Comparison of ENCODE assay signal across 20 cellular contexts in genomic region chr1:54222711-54223110, GRCh38. TPM values are rescaled to one million over a fixed set of nuclear protein-coding genes. Genes with fewer than 3 reads are reported as not detected.
DNase-seq lines count a peak whose midpoint lies in the region; ATAC-seq and TF ChIP-seq lines count a peak whose summit lies in the region.
"Had no signal": no experiment of that assay in that cellular context is flagged by ENCODE, and none has a peak within 500 bp of the region (broad histone marks: within the 10 kb centered on the region; RNA-seq: fewer than 3 reads in every experiment).

No MANE protein-coding gene starts in this region.

- H3K27me3 ChIP-seq in upper lobe of left lung, result no peaks in the 10 kb centered on the region
- H3K27me3 ChIP-seq: testis had no signal

- no peak for TF ChIP-seq POLR2A in upper lobe of left lung (IDR thresholded peaks at IDR 0.05)

- no peak for TF ChIP-seq CTCF in progenitor cell of endocrine pancreas (IDR thresholded peaks at IDR 0.05; ENCODE audit: unreplicated experiment)
- no peak for TF ChIP-seq CTCF in upper lobe of left lung (IDR thresholded peaks at IDR 0.05)

- peaks cover 20% of the 10 kb centered on the region for H3K36me3 Mint-ChIP-seq in activated naive CD8-positive, alpha-beta T cell treated with anti-CD3 and anti-CD28 coated beads, Interleukin-2, amount 10 ng/mL, durations not matched to agents 7 days and 5 days
- peaks cover 6% of the 10 kb centered on the region for H3K36me3 Mint-ChIP-seq in activated naive CD8-positive, alpha-beta T cell treated with anti-CD3 and anti-CD28 coated beads for 36 hours
- peaks cover 33% of the 10 kb centered on the region for H3K36me3 Mint-ChIP-seq in central memory CD8-positive, alpha-beta T cell (ENCODE audit: insufficient read depth)
- H3K36me3 Mint-ChIP-seq in progenitor cell of endocrine pancreas (ENCODE audit: insufficient read depth), result peaks cover 11% of the 10 kb centered on the region

- H3K36me3 ChIP-seq in SK-N-MC (ENCODE audit: insufficient read depth, low read length), result peaks cover 20% of the 10 kb centered on the region
- peaks cover 2 to 36% (median 16%) of the 10 kb centered on the region in 4 donors for H3K36me3 ChIP-seq in upper lobe of left lung

- 73 to 77% methylated on average over 6 of the region's 6 CpGs for WGBS in upper lobe of left lung, 2 donors

- no peak for ATAC-seq in activated naive CD8-positive, alpha-beta T cell treated with anti-CD3 and anti-CD28 coated beads, Interleukin-2, amount 10 ng/mL, durations not matched to agents 7 days and 5 days (ENCODE audit: low read depth)
- no peak for ATAC-seq in central memory CD8-positive, alpha-beta T cell (replicated peaks; ENCODE audit: extremely low read depth, poor library complexity, severe bottlenecking)
- no peak for ATAC-seq in upper lobe of left lung (ENCODE audit: low FRiP score in 2 of 2)
- ATAC-seq: activated CD4-positive, CD25-positive, alpha-beta regulatory T cell treated with anti-CD3 and anti-CD28 coated beads, Interleukin-2, amount 50 U/mL, for 24 hours; activated CD8-positive, alpha-beta memory T cell treated with anti-CD3 and anti-CD28 coated beads, Interleukin-2, amount 10 ng/mL, durations not matched to agents 7 days and 5 days; SK-N-SH treated with all-trans-retinoic acid at 6 μM for 48 hours had no signal

- DNase-seq in activated naive CD8-positive, alpha-beta T cell treated with anti-CD3 and anti-CD28 coated beads, Interleukin-2, amount 10 ng/mL, durations not matched to agents 7 days and 5 days, result no peak
- no peak for DNase-seq in activated naive CD8-positive, alpha-beta T cell treated with anti-CD3 and anti-CD28 coated beads for 36 hours
- no peak for DNase-seq in SK-N-MC (ENCODE audit: low read depth, low spot score)
- DNase-seq in central memory CD8-positive, alpha-beta T cell (ENCODE audit: low spot score in 2 of 2), result no peak
- DNase-seq in progenitor cell of endocrine pancreas (ENCODE audit: low spot score, unreplicated experiment), result no peak
- DNase-seq in upper lobe of left lung, result no peak
- no peak for DNase-seq in DMS53 (lab: John Stamatoyannopoulos, UW)
- no peak for DNase-seq in retina
- DNase-seq: activated CD8-positive, alpha-beta memory T cell treated with anti-CD3 and anti-CD28 coated beads, Interleukin-2, amount 10 ng/mL, durations not matched to agents 7 days and 5 days; CD4-positive, alpha-beta memory T cell; mesendoderm; naive B cell; NCI-H146; NCI-H526 treated with DMSO at 0.1 percent for 48 hours; RPMI8226; testis had no signal

- H3K27ac ChIP-seq in SK-N-MC (peak overlapping the region; percentile 44; the same call in 1 of the 2 replicates), upper lobe of left lung (no peak overlapping the region)
- H3K27ac ChIP-seq: KMS-11 had no signal

- no peaks in the 10 kb centered on the region for H3K4me1 Mint-ChIP-seq in activated naive CD8-positive, alpha-beta T cell treated with anti-CD3 and anti-CD28 coated beads, Interleukin-2, amount 10 ng/mL, durations not matched to agents 7 days and 5 days
- peaks cover 5% of the 10 kb centered on the region for H3K4me1 Mint-ChIP-seq in activated naive CD8-positive, alpha-beta T cell treated with anti-CD3 and anti-CD28 coated beads for 36 hours
- H3K4me1 Mint-ChIP-seq in central memory CD8-positive, alpha-beta T cell, result peaks cover 10% of the 10 kb centered on the region
- no peaks in the 10 kb centered on the region for H3K4me1 Mint-ChIP-seq in progenitor cell of endocrine pancreas (ENCODE audit: low read depth)

- POLR2A ChIA-PET in activated naive CD8-positive, alpha-beta T cell treated with anti-CD3 and anti-CD28 coated beads, Interleukin-2, amount 10 ng/mL, durations not matched to agents 7 days and 5 days (lab: Charles Lee), result no interaction called here

- H3K4me1 ChIP-seq in upper lobe of left lung, result peaks cover 8 to 25% (median 15%) of the 10 kb centered on the region in 4 donors

- TF ChIP-seq EP300 in upper lobe of left lung (IDR thresholded peaks at IDR 0.05), result no peak

- H3K4me3 ChIP-seq in SK-N-MC (no peak overlapping the region), upper lobe of left lung (no peak overlapping the region)
- H3K4me3 ChIP-seq: testis had no signal

- no peak overlapping the region for H3K9ac ChIP-seq in SK-N-MC (ENCODE audit: insufficient read length)
- H3K9ac ChIP-seq: KMS-11 had no signal

- H3K9me3 ChIP-seq in SK-N-MC (ENCODE audit: low read depth, low read length) (no peaks in the 10 kb centered on the region), upper lobe of left lung (no peaks in the 10 kb centered on the region)
- H3K9me3 ChIP-seq: testis had no signal

- no peaks in the 10 kb centered on the region for H3K9me3 Mint-ChIP-seq in activated naive CD8-positive, alpha-beta T cell treated with anti-CD3 and anti-CD28 coated beads, Interleukin-2, amount 10 ng/mL, durations not matched to agents 7 days and 5 days
- H3K9me3 Mint-ChIP-seq in activated naive CD8-positive, alpha-beta T cell treated with anti-CD3 and anti-CD28 coated beads for 36 hours, result no peaks in the 10 kb centered on the region
- H3K9me3 Mint-ChIP-seq in central memory CD8-positive, alpha-beta T cell, result no peaks in the 10 kb centered on the region
- H3K9me3 Mint-ChIP-seq in progenitor cell of endocrine pancreas (ENCODE audit: low read depth), result no peaks in the 10 kb centered on the region
- H3K9me3 Mint-ChIP-seq: CD4-positive, alpha-beta memory T cell; dendritic cell treated with granulocyte-macrophage colony-stimulating factor and Interleukin-4, amounts not matched to agents 40 ng/mL and 50 ng/mL, for 4 days; naive B cell had no signal

- H3K27ac Mint-ChIP-seq in activated naive CD8-positive, alpha-beta T cell treated with anti-CD3 and anti-CD28 coated beads, Interleukin-2, amount 10 ng/mL, durations not matched to agents 7 days and 5 days, result peak overlapping the region; percentile 68
- no peak overlapping the region for H3K27ac Mint-ChIP-seq in activated naive CD8-positive, alpha-beta T cell treated with anti-CD3 and anti-CD28 coated beads for 36 hours
- peak overlapping the region; percentile 69 for H3K27ac Mint-ChIP-seq in central memory CD8-positive, alpha-beta T cell (ENCODE audit: low read depth)
- H3K27ac Mint-ChIP-seq in progenitor cell of endocrine pancreas, result peak overlapping the region; percentile 75
- H3K27ac Mint-ChIP-seq: activated CD8-positive, alpha-beta memory T cell treated with anti-CD3 and anti-CD28 coated beads, Interleukin-2, amount 10 ng/mL, durations not matched to agents 7 days and 5 days; dendritic cell treated with granulocyte-macrophage colony-stimulating factor and Interleukin-4, amounts not matched to agents 40 ng/mL and 50 ng/mL, for 4 days had no signal

- H3K27me3 Mint-ChIP-seq in activated naive CD8-positive, alpha-beta T cell treated with anti-CD3 and anti-CD28 coated beads, Interleukin-2, amount 10 ng/mL, durations not matched to agents 7 days and 5 days, result no peaks in the 10 kb centered on the region
- H3K27me3 Mint-ChIP-seq in activated naive CD8-positive, alpha-beta T cell treated with anti-CD3 and anti-CD28 coated beads for 36 hours, result no peaks in the 10 kb centered on the region
- H3K27me3 Mint-ChIP-seq in central memory CD8-positive, alpha-beta T cell, result no peaks in the 10 kb centered on the region
- no peaks in the 10 kb centered on the region for H3K27me3 Mint-ChIP-seq in progenitor cell of endocrine pancreas
- H3K27me3 Mint-ChIP-seq: activated CD8-positive, alpha-beta memory T cell treated with anti-CD3 and anti-CD28 coated beads, Interleukin-2, amount 10 ng/mL, durations not matched to agents 7 days and 5 days; CD4-positive, alpha-beta memory T cell; dendritic cell treated with granulocyte-macrophage colony-stimulating factor and Interleukin-4, amounts not matched to agents 40 ng/mL and 50 ng/mL, for 4 days; naive B cell had no signal

- no peak overlapping the region for H3K4me3 Mint-ChIP-seq in activated naive CD8-positive, alpha-beta T cell treated with anti-CD3 and anti-CD28 coated beads, Interleukin-2, amount 10 ng/mL, durations not matched to agents 7 days and 5 days
- no peak overlapping the region for H3K4me3 Mint-ChIP-seq in activated naive CD8-positive, alpha-beta T cell treated with anti-CD3 and anti-CD28 coated beads for 36 hours
- H3K4me3 Mint-ChIP-seq in central memory CD8-positive, alpha-beta T cell, result no peak overlapping the region
- H3K4me3 Mint-ChIP-seq in progenitor cell of endocrine pancreas (ENCODE audit: low read depth), result no peak overlapping the region
- H3K4me3 Mint-ChIP-seq: activated CD8-positive, alpha-beta memory T cell treated with anti-CD3 and anti-CD28 coated beads, Interleukin-2, amount 10 ng/mL, durations not matched to agents 7 days and 5 days; CD4-positive, alpha-beta memory T cell; dendritic cell treated with granulocyte-macrophage colony-stimulating factor and Interleukin-4, amounts not matched to agents 40 ng/mL and 50 ng/mL, for 4 days; naive B cell had no signal

RNA-seq across cellular contexts. Expression of gene MRPL37, which starts 22.7 kb away (rescaled TPM):
- 10 to 100 TPM; 71.8 to 81.6 TPM for total RNA-seq in activated naive CD8-positive, alpha-beta T cell treated with anti-CD3 and anti-CD28 coated beads, Interleukin-2, amount 10 ng/mL, durations not matched to agents 7 days and 5 days
- total RNA-seq in activated naive CD8-positive, alpha-beta T cell treated with anti-CD3 and anti-CD28 coated beads for 36 hours, result 100 to 1,000 TPM; 206 to 216 TPM
- total RNA-seq in progenitor cell of endocrine pancreas (61.9 and 62.2 TPM in 2 replicates), upper lobe of left lung (10 to 100 TPM; 33.2 to 58.2 (median 47.0) TPM)

RNA-seq across cellular contexts. Expression of gene CYB5RL, which starts 22.9 kb away (rescaled TPM):
- total RNA-seq in activated naive CD8-positive, alpha-beta T cell treated with anti-CD3 and anti-CD28 coated beads, Interleukin-2, amount 10 ng/mL, durations not matched to agents 7 days and 5 days, result 10 to 100 TPM; 11.6 to 13.3 TPM
- total RNA-seq in activated naive CD8-positive, alpha-beta T cell treated with anti-CD3 and anti-CD28 coated beads for 36 hours, result 10 to 100 TPM in 1 of 2 experiments, 1 to 10 TPM in 1; 9.1 to 10.6 TPM
- total RNA-seq in progenitor cell of endocrine pancreas (9.0 and 11.6 TPM in 2 replicates), upper lobe of left lung (1 to 10 TPM; 2.7 to 10.0 (median 6.6) TPM)
